Comparison of ENCODE assay signal across 21 cellular contexts in genomic region chr7:154919324-154920222, GRCh38.
"Had no signal": no experiment of that assay in that cellular context is flagged by ENCODE, and none has a peak within 500 bp of the region (broad histone marks: within the 10 kb centered on the region; RNA-seq: fewer than 3 reads in every experiment).

No MANE protein-coding gene starts in this region.

- H3K79me2 ChIP-seq: hepatocyte had no signal

- H3K4me1 ChIP-seq: ascending aorta, neural progenitor cell had no signal

- H3K9me3 Mint-ChIP-seq: activated naive CD4-positive, alpha-beta T cell treated with anti-CD3 and anti-CD28 coated beads, Interleukin-2, amount 50 U/mL, for 24 hours; activated T-cell treated with anti-CD3 and anti-CD28 coated beads, Interleukin-2, amount 50 U/mL, for 72 hours; neural progenitor cell had no signal

- H3K4me3 Mint-ChIP-seq: activated naive CD4-positive, alpha-beta T cell treated with anti-CD3 and anti-CD28 coated beads, Interleukin-2, amount 50 U/mL, for 24 hours; activated T-cell treated with anti-CD3 and anti-CD28 coated beads, Interleukin-2, amount 50 U/mL, for 72 hours; dendritic cell treated with granulocyte-macrophage colony-stimulating factor and Interleukin-4, amounts not matched to agents 40 ng/mL and 50 ng/mL, for 4 days; naive thymus-derived CD4-positive, alpha-beta T cell; neural progenitor cell; T-helper 1 cell treated with Interleukin-12 subunit alpha and Interleukin-12 subunit beta and Interleukin-4 antibody, amounts not matched to agents 30 μg/mL and 1 μg/mL, for 36 hours had no signal

- H3K27ac ChIP-seq: ascending aorta, hepatocyte, left ventricle myocardium inferior, neural progenitor cell, ovary, VCaP had no signal

- H3K27me3 ChIP-seq: hepatocyte, ovary had no signal

- H3K36me3 Mint-ChIP-seq: activated naive CD4-positive, alpha-beta T cell treated with anti-CD3 and anti-CD28 coated beads, Interleukin-2, amount 50 U/mL, for 24 hours; naive thymus-derived CD4-positive, alpha-beta T cell; neural progenitor cell had no signal

- H3K4me2 ChIP-seq: hepatocyte, neural progenitor cell had no signal

- H3K27ac Mint-ChIP-seq: activated naive CD4-positive, alpha-beta T cell treated with anti-CD3 and anti-CD28 coated beads, Interleukin-2, amount 50 U/mL, for 24 hours; activated T-cell treated with anti-CD3 and anti-CD28 coated beads, Interleukin-2, amount 50 U/mL, for 72 hours; dendritic cell treated with granulocyte-macrophage colony-stimulating factor and Interleukin-4, amounts not matched to agents 40 ng/mL and 50 ng/mL, for 4 days; neural progenitor cell; T-helper 1 cell treated with Interleukin-12 subunit alpha and Interleukin-12 subunit beta and Interleukin-4 antibody, amounts not matched to agents 30 μg/mL and 1 μg/mL, for 36 hours had no signal

- H2AFZ ChIP-seq: hepatocyte, neural progenitor cell had no signal

- ATAC-seq: activated T-cell treated with anti-CD3 and anti-CD28 coated beads, Interleukin-2, amount 50 U/mL, for 72 hours; naive thymus-derived CD4-positive, alpha-beta T cell; sciatic nerve had no signal

- H3K4me1 Mint-ChIP-seq: activated naive CD4-positive, alpha-beta T cell treated with anti-CD3 and anti-CD28 coated beads, Interleukin-2, amount 50 U/mL, for 24 hours; neural progenitor cell had no signal

- H3K36me3 ChIP-seq: ascending aorta, left ventricle myocardium inferior, neural progenitor cell, ovary had no signal

- H3K9me3 ChIP-seq: ascending aorta, left ventricle myocardium inferior, ovary had no signal

- H3K9ac ChIP-seq: neural progenitor cell had no signal

- H3K4me3 ChIP-seq: ascending aorta, hepatocyte, left ventricle myocardium inferior, neural progenitor cell, ovary had no signal

- DNase-seq: activated CD4-positive, alpha-beta T cell treated with anti-CD3 and anti-CD28 coated beads, Interleukin-2, amount 50 U/mL, for 1 hour; activated CD4-positive, CD25-positive, alpha-beta regulatory T cell treated with anti-CD3 and anti-CD28 coated beads, Interleukin-2, amount 50 U/mL, for 72 hours; activated gamma-delta T cell; activated T-cell treated with anti-CD3 and anti-CD28 coated beads, Interleukin-2, amount 50 U/mL, for 72 hours; effector CD8-positive, alpha-beta T cell; foreskin fibroblast; left ventricle myocardium inferior; ovary; stimulated activated CD4-positive, alpha-beta T cell treated with anti-CD3 and anti-CD28 coated beads, Interleukin-12 subunit alpha, Interleukin-12 subunit beta, amount 100 ng/mL, for 4 hours; stimulated activated CD4-positive, alpha-beta T cell treated with anti-CD3 and anti-CD28 coated beads, Interleukin-1b, Interleukin-23, amount 100 ng/mL, for 48 hours; stimulated activated CD8-positive, alpha-beta memory T cell treated with anti-CD3 and anti-CD28 coated beads, Interleukin-4, amount 100 ng/mL, for 48 hours; stimulated activated naive CD4-positive, alpha-beta T cell had no signal
